In the genomic region with DNA sequence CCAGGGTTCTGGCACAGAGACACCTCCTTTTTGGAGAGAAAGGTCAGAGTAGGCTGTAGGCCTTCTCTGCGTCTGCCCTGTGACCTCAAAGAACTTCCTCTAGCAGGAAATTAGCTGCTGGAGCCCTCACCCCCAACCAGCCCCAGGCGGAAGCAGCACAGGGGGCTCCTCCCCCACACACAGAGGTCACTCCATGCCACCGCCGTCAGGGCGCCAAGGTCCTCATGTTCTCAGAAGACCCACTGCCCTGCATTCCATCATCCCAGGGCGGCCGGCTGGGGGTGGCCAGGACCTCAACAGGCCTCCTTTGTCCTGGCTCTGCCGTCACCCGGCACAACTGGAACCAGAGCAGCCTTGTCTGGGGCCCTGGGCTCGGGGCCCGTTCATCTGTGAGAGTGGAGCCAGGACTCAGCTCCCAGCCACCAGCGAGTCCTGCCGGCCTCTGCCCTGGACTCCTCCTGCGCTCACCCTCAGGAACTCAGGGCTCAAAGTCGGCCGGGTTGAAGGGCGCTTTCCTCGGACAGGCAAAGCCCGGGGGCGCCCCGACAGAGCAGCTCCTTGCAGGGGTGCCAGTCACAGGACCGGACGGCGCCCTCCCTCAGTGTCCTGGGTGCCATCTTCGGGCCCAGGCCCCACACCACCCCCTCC, we compare ENCODE assay signal across 8 cellular contexts. TPM values are rescaled to one million over a fixed set of nuclear protein-coding genes. Genes with fewer than 3 reads are reported as not detected.
A peak's percentile ranks its signal among the peaks of the same experiment; 100 is the strongest.
DNase-seq lines count a peak whose midpoint lies in the region; ATAC-seq and TF ChIP-seq lines count a peak whose summit lies in the region.

No MANE protein-coding gene starts in this region.

- in situ Hi-C loops in KBM-7 (cut with MboI; ENCODE audit: low pct_unique_long_range_greater_than_20kb, low sequenced_read_pairs), result no loop called here

- peaks cover 64% of the 10 kb centered on the region for H3K36me3 Mint-ChIP-seq in activated CD4-positive, alpha-beta memory T cell treated with anti-CD3 and anti-CD28 coated beads, Interleukin-2, amount 10 ng/mL, durations not matched to agents 7 days and 5 days (ENCODE audit: low read depth)

- H3K4me3 ChIP-seq in BE2C (ENCODE audit: low read depth, low read length) (peak overlapping the region; percentile 69), muscle layer of colon (ENCODE audit: low read depth in 1 of 2, low read length in 2 of 2) (peak overlapping the region; percentile 19 to 29), tibial nerve (peak overlapping the region; percentile 65 to 86 (median 76))

- DNase-seq in BE2C, result no peak
- DNase-seq in KBM-7, result peak; percentile 84
- DNase-seq in activated CD4-positive, alpha-beta memory T cell treated with anti-CD3 and anti-CD28 coated beads, Interleukin-2, amount 10 ng/mL, durations not matched to agents 7 days and 5 days, result peak; percentile 85
- no peak for DNase-seq in epithelial cell of prostate (ENCODE audit: low read depth, low spot score)
- DNase-seq in tibial nerve (ENCODE audit: low spot score in 2 of 2), result peak; percentile 30 to 37

- H3K27ac ChIP-seq in epithelial cell of prostate (peak overlapping the region; percentile 84), muscle layer of colon (ENCODE audit: low read depth, low read length) (peak overlapping the region; percentile 63), tibial nerve (peak overlapping the region; percentile 75 to 93 (median 92))

- peak; percentile 17 to 41 for TF ChIP-seq POLR2A in tibial nerve (IDR thresholded peaks at IDR 0.05)

- H3K9me3 ChIP-seq in BE2C (no peaks in the 10 kb centered on the region), muscle layer of colon (ENCODE audit: low read length) (no peaks in the 10 kb centered on the region), tibial nerve (no peaks in the 10 kb centered on the region)

- no peaks in the 10 kb centered on the region for H3K9me3 Mint-ChIP-seq in activated CD4-positive, alpha-beta memory T cell treated with anti-CD3 and anti-CD28 coated beads, Interleukin-2, amount 10 ng/mL, durations not matched to agents 7 days and 5 days

- POLR2A ChIA-PET in activated CD4-positive, alpha-beta memory T cell treated with anti-CD3 and anti-CD28 coated beads, Interleukin-2, amount 10 ng/mL, durations not matched to agents 7 days and 5 days (lab: Charles Lee), result interaction anchor here (1.0 to 16.9 kb wide), 9 partner anchors 7 to 1856 kb away, joined by 3 to 332 read pairs (median 8); a partner anchor contains a TSS

- H3K9ac ChIP-seq in muscle layer of colon (ENCODE audit: low read length), result no peak overlapping the region

- peaks cover 52% of the 10 kb centered on the region for H3K4me1 Mint-ChIP-seq in activated CD4-positive, alpha-beta memory T cell treated with anti-CD3 and anti-CD28 coated beads, Interleukin-2, amount 10 ng/mL, durations not matched to agents 7 days and 5 days

- H3K4me3 Mint-ChIP-seq in activated CD4-positive, alpha-beta memory T cell treated with anti-CD3 and anti-CD28 coated beads, Interleukin-2, amount 10 ng/mL, durations not matched to agents 7 days and 5 days, result peak overlapping the region; percentile 88

- TF ChIP-seq CTCF in BE2C (IDR thresholded peaks at IDR 0.05; ENCODE audit: low read depth, low read length), result no peak
- TF ChIP-seq CTCF in tibial nerve (IDR thresholded peaks at IDR 0.05), result no peak

- ATAC-seq in HG03097 (IDR thresholded peaks at IDR 0.05; ENCODE audit: low FRiP score, unreplicated experiment), result no peak
- no peak for ATAC-seq in HG03521 (IDR thresholded peaks at IDR 0.05; ENCODE audit: unreplicated experiment)

- WGBS in tibial nerve, 2 donors, result 7 to 8% methylated on average over 14 to 25 of the region's 25 CpGs

- H3K27me3 ChIP-seq in BE2C (0 out of 2 replicates have a peak, but pooled peaks cover 4% of the 10 kb centered on the region), muscle layer of colon (ENCODE audit: control insufficient read depth in 1 of 2, insufficient read depth in 2 of 2, low read length in 2 of 2) (peaks cover 0 to 50% of the 10 kb centered on the region in 2 donors), tibial nerve (no peaks in the 10 kb centered on the region)

- H3K4me1 ChIP-seq in BE2C (peaks cover 24% of the 10 kb centered on the region), muscle layer of colon (ENCODE audit: insufficient read depth, low read length) (peaks cover 8% of the 10 kb centered on the region), tibial nerve (peaks cover 0 to 92% (median 64%) of the 10 kb centered on the region in 4 donors)

- H3K27me3 Mint-ChIP-seq in activated CD4-positive, alpha-beta memory T cell treated with anti-CD3 and anti-CD28 coated beads, Interleukin-2, amount 10 ng/mL, durations not matched to agents 7 days and 5 days, result no peaks in the 10 kb centered on the region

- TF ChIP-seq EP300 in tibial nerve (IDR thresholded peaks at IDR 0.05), result peak; percentile 64 to 85

- CTCF ChIA-PET in activated CD4-positive, alpha-beta memory T cell treated with anti-CD3 and anti-CD28 coated beads, Interleukin-2, amount 10 ng/mL, durations not matched to agents 7 days and 5 days (lab: Charles Lee), result interaction anchor here (0.6 to 10.1 kb wide), 7 partner anchors 9 to 295 kb away, joined by 3 to 106 read pairs (median 5); a partner anchor contains a TSS

- H3K27ac Mint-ChIP-seq in activated CD4-positive, alpha-beta memory T cell treated with anti-CD3 and anti-CD28 coated beads, Interleukin-2, amount 10 ng/mL, durations not matched to agents 7 days and 5 days, result peak overlapping the region; percentile 91

- H3K36me3 ChIP-seq in BE2C (no peaks in the 10 kb centered on the region; the same call in 1 of the 2 replicates), muscle layer of colon (ENCODE audit: insufficient read depth, low read length) (no peaks in the 10 kb centered on the region), tibial nerve (peaks cover 0 to 29% (median 7%) of the 10 kb centered on the region in 3 donors)

RNA-seq across cellular contexts. Expression of a gene that starts 1.2 kb away (rescaled TPM):
- 163 TPM for polyA plus RNA-seq in BE2C (2012; ENCODE audit: insufficient read depth, insufficient read length, low read depth)
- total RNA-seq in activated CD4-positive, alpha-beta memory T cell treated with anti-CD3 and anti-CD28 coated beads, Interleukin-2, amount 10 ng/mL, durations not matched to agents 7 days and 5 days, result 100 to 1,000 TPM; 460 to 463 TPM
- 10 to 100 TPM; 43.3 to 94.5 (median 52.2) TPM for total RNA-seq in tibial nerve

RNA-seq across cellular contexts. Expression of a gene that starts 3.2 kb away (rescaled TPM):
- polyA plus RNA-seq in BE2C (2012; ENCODE audit: insufficient read depth, insufficient read length, low read depth), result 2.8 TPM
- 100 to 1,000 TPM; 316 to 334 TPM for total RNA-seq in activated CD4-positive, alpha-beta memory T cell treated with anti-CD3 and anti-CD28 coated beads, Interleukin-2, amount 10 ng/mL, durations not matched to agents 7 days and 5 days
- total RNA-seq in tibial nerve, result 10 to 100 TPM in 1 of 4 donors, 1 to 10 TPM in 3; 5.2 to 18.3 (median 6.7) TPM

RNA-seq across cellular contexts. Expression of a gene that starts 18.8 kb away (rescaled TPM):
- polyA plus RNA-seq in BE2C (2012; ENCODE audit: insufficient read depth, insufficient read length, low read depth), result not detected
- not detected for total RNA-seq in activated CD4-positive, alpha-beta memory T cell treated with anti-CD3 and anti-CD28 coated beads, Interleukin-2, amount 10 ng/mL, durations not matched to agents 7 days and 5 days
- not detected for total RNA-seq in tibial nerve

RNA-seq across cellular contexts. Expression of a gene that starts 41.0 kb away (rescaled TPM):
- polyA plus RNA-seq in BE2C (2012; ENCODE audit: insufficient read depth, insufficient read length, low read depth), result 76.9 TPM
- total RNA-seq in activated CD4-positive, alpha-beta memory T cell treated with anti-CD3 and anti-CD28 coated beads, Interleukin-2, amount 10 ng/mL, durations not matched to agents 7 days and 5 days, result 10 to 100 TPM; 63.6 to 64.0 TPM
- total RNA-seq in tibial nerve, result 10 to 100 TPM; 40.6 to 70.2 (median 54.1) TPM

RNA-seq across cellular contexts. Expression of a gene that starts 59.5 kb away (rescaled TPM):
- 22.1 TPM for polyA plus RNA-seq in BE2C (2012; ENCODE audit: insufficient read depth, insufficient read length, low read depth)
- total RNA-seq in activated CD4-positive, alpha-beta memory T cell treated with anti-CD3 and anti-CD28 coated beads, Interleukin-2, amount 10 ng/mL, durations not matched to agents 7 days and 5 days, result 100 to 1,000 TPM; 109 to 117 TPM
- total RNA-seq in tibial nerve, result 1 to 10 TPM; 1.0 to 6.6 (median 1.6) TPM

Comparison
In these comparisons a context has a peak if more than half of its experiments do, and no peak if none do; other contexts are left out.
1. DNase-seq: peak in KBM-7 (single experiment), activated CD4-positive, alpha-beta memory T cell treated with anti-CD3 and anti-CD28 coated beads, Interleukin-2, amount 10 ng/mL, durations not matched to agents 7 days and 5 days (single experiment) and tibial nerve (2 of 2); none in BE2C (single experiment) and epithelial cell of prostate (single experiment).
2. H3K4me3 ChIP-seq: peak in every context shown above with its lines; median percentile 76 in tibial nerve; 69 in BE2C; 24 in muscle layer of colon.
3. RNA of a gene that starts 1.2 kb away (total RNA-seq): 460 to 463 TPM in activated CD4-positive, alpha-beta memory T cell treated with anti-CD3 and anti-CD28 coated beads, Interleukin-2, amount 10 ng/mL, durations not matched to agents 7 days and 5 days; 43.3 to 94.5 TPM in tibial nerve; every median in the first group is over 4 times any median in the second.
4. RNA of a gene that starts 3.2 kb away (total RNA-seq): 316 to 334 TPM in activated CD4-positive, alpha-beta memory T cell treated with anti-CD3 and anti-CD28 coated beads, Interleukin-2, amount 10 ng/mL, durations not matched to agents 7 days and 5 days; 5.2 to 18.3 TPM in tibial nerve; every median in the first group is over 10 times any median in the second.
5. Peak in every context shown above with its lines, with median percentiles within 50 percentile points of each other: H3K27ac ChIP-seq.